8 cellular contexts compared by ENCODE assay signal in genomic region chr6:32941412-32941784, GRCh38. TPM values are rescaled to one million over a fixed set of nuclear protein-coding genes. Genes with fewer than 3 reads are reported as not detected.
DNase-seq lines count a peak whose midpoint lies in the region; ATAC-seq, FAIRE-seq and TF ChIP-seq lines count a peak whose summit lies in the region.

No MANE protein-coding gene starts in this region.

- ATAC-seq in GM18498 (IDR thresholded peaks at IDR 0.05; ENCODE audit: unreplicated experiment) (peak; percentile 57), GM21825 (IDR thresholded peaks at IDR 0.05; ENCODE audit: unreplicated experiment) (peak; percentile 44)

- H3K4me3 ChIP-seq in lower leg skin (ENCODE audit: low read depth, poor library complexity, severe bottlenecking): no peak overlapping the region

- H3K27me3 Mint-ChIP-seq in activated naive CD8-positive, alpha-beta T cell treated with anti-CD3 and anti-CD28 coated beads for 36 hours: no peaks in the 10 kb centered on the region
- peaks cover 33% of the 10 kb centered on the region for H3K27me3 Mint-ChIP-seq in progenitor cell of endocrine pancreas

- FAIRE-seq in HTR-8/SVneo (lab: Jason Lieb, UNC): no peak

- TF ChIP-seq POLR2A in lower leg skin (IDR thresholded peaks at IDR 0.05): no peak

- peak overlapping the region; percentile 81 for H3K4me3 Mint-ChIP-seq in activated naive CD8-positive, alpha-beta T cell treated with anti-CD3 and anti-CD28 coated beads for 36 hours
- H3K4me3 Mint-ChIP-seq in progenitor cell of endocrine pancreas (ENCODE audit: low read depth): no peak overlapping the region

- no peaks in the 10 kb centered on the region for H3K9me3 Mint-ChIP-seq in activated naive CD8-positive, alpha-beta T cell treated with anti-CD3 and anti-CD28 coated beads for 36 hours
- H3K9me3 Mint-ChIP-seq in progenitor cell of endocrine pancreas (ENCODE audit: low read depth): peaks cover 3% of the 10 kb centered on the region

- DNase-seq in NOMO-1 (lab: John Stamatoyannopoulos, UW; ENCODE audit: unreplicated experiment in 2 of 2) (peak; percentile 56 to 68), progenitor cell of endocrine pancreas (ENCODE audit: low spot score, unreplicated experiment) (no peak), NCI-H748 treated with DMSO at 0.1 percent for 48 hours (lab: John Stamatoyannopoulos, UW) (no peak), lower leg skin (ENCODE audit: low spot score in 2 of 2) (no peak), HTR-8/SVneo (ENCODE audit: insufficient read length, low spot score) (no peak)
- DNase-seq in activated naive CD8-positive, alpha-beta T cell treated with anti-CD3 and anti-CD28 coated beads for 36 hours: peak; percentile 55

- WGBS in lower leg skin, 2 donors: 75 to 76% methylated on average over 6 of the region's 6 CpGs

- peaks cover 58% of the 10 kb centered on the region for H3K4me1 Mint-ChIP-seq in activated naive CD8-positive, alpha-beta T cell treated with anti-CD3 and anti-CD28 coated beads for 36 hours
- H3K4me1 Mint-ChIP-seq in progenitor cell of endocrine pancreas (ENCODE audit: low read depth): peaks cover 1% of the 10 kb centered on the region

- H3K36me3 Mint-ChIP-seq in activated naive CD8-positive, alpha-beta T cell treated with anti-CD3 and anti-CD28 coated beads for 36 hours: peaks cover 4% of the 10 kb centered on the region
- H3K36me3 Mint-ChIP-seq in progenitor cell of endocrine pancreas (ENCODE audit: insufficient read depth): no peaks in the 10 kb centered on the region

- intact Hi-C loops in lower leg skin (cut with DNase I; ENCODE audit: low total_unique reads): no loop called here

- H3K27ac Mint-ChIP-seq in activated naive CD8-positive, alpha-beta T cell treated with anti-CD3 and anti-CD28 coated beads for 36 hours: peak overlapping the region; percentile 93
- peak overlapping the region; percentile 65 for H3K27ac Mint-ChIP-seq in progenitor cell of endocrine pancreas

- TF ChIP-seq CTCF in progenitor cell of endocrine pancreas (IDR thresholded peaks at IDR 0.05; ENCODE audit: unreplicated experiment) (no peak), lower leg skin (IDR thresholded peaks at IDR 0.05) (no peak)

RNA-seq across cellular contexts. Expression of gene HLA-DMB, which starts 0.6 kb away (rescaled TPM):
- total RNA-seq in activated naive CD8-positive, alpha-beta T cell treated with anti-CD3 and anti-CD28 coated beads for 36 hours: 1 to 10 TPM; 4.6 to 6.1 TPM
- total RNA-seq in progenitor cell of endocrine pancreas (1.1 and 1.8 TPM in 2 replicates), lower leg skin (10 to 100 TPM; 15.3 to 23.2 (median 18.4) TPM)

RNA-seq across cellular contexts. Expression of gene HLA-DMA, which starts 11.5 kb away (rescaled TPM):
- 10 to 100 TPM; 15.8 to 16.9 TPM for total RNA-seq in activated naive CD8-positive, alpha-beta T cell treated with anti-CD3 and anti-CD28 coated beads for 36 hours
- total RNA-seq in progenitor cell of endocrine pancreas: 3.3 and 3.4 TPM in 2 replicates
- total RNA-seq in lower leg skin: 10 to 100 TPM; 11.5 to 33.4 (median 22.4) TPM

RNA-seq across cellular contexts. Expression of gene BRD2, which starts 27.0 kb away (rescaled TPM):
- 100 to 1,000 TPM; 298 to 335 TPM for total RNA-seq in activated naive CD8-positive, alpha-beta T cell treated with anti-CD3 and anti-CD28 coated beads for 36 hours
- total RNA-seq in progenitor cell of endocrine pancreas (229 and 238 TPM in 2 replicates), lower leg skin (100 to 1,000 TPM in 3 of 4 donors, 10 to 100 TPM in 1; 97.5 to 130 (median 119) TPM)

Comparison
In these comparisons a context has a peak if more than half of its experiments do, and no peak if none do; other contexts are left out.
1. DNase-seq: peak in NOMO-1 (2 of 2) and activated naive CD8-positive, alpha-beta T cell treated with anti-CD3 and anti-CD28 coated beads for 36 hours (single experiment); none in progenitor cell of endocrine pancreas (single experiment), NCI-H748 treated with DMSO at 0.1 percent for 48 hours (single experiment), lower leg skin (0 of 2) and HTR-8/SVneo (single experiment).